Comparison of ENCODE assay signal across 21 cellular contexts in the genomic region with DNA sequence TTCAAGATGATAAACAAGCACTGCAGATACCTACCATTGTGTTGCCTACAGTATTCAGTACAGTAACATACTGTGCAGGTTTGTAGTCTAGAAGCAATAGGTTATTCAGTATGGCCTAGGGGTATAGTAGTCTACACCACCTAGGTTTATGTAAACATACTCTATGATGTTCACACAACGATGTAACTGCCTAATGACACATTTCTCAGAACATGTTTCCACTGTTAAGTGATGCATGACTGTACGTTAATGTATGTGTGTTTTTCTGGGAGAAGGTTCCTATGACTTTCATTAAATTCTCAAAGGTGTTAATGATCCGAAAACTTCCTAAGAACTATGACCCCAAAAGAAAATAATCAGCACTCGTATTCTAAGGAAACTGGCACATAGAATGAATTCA. TPM values are rescaled to one million over a fixed set of nuclear protein-coding genes. Genes with fewer than 3 reads are reported as not detected.
DNase-seq lines count a peak whose midpoint lies in the region; ATAC-seq and TF ChIP-seq lines count a peak whose summit lies in the region.
"Had no signal": no experiment of that assay in that cellular context is flagged by ENCODE, and none has a peak within 500 bp of the region (broad histone marks: within the 10 kb centered on the region; RNA-seq: fewer than 3 reads in every experiment).

No MANE protein-coding gene starts in this region.

- H3K27me3 Mint-ChIP-seq in stimulated activated memory B cell treated with anti-CD40 and anti-IgM and Interleukin-4, amounts not matched to agents 10 μg/mL and 1 μg/mL and 100 μg/mL, for 72 hours: no peaks in the 10 kb centered on the region

- 76% methylated on average over 4 of the region's 4 CpGs for WGBS in suprapubic skin

- H3K27ac ChIP-seq in suprapubic skin: no peak overlapping the region
- H3K27ac ChIP-seq: C4-2B, GM23248, HL-60, RWPE1 had no signal

- H3K27me3 ChIP-seq in NT2/D1 (ENCODE audit: insufficient read depth, insufficient read length) (no peaks in the 10 kb centered on the region), suprapubic skin (no peaks in the 10 kb centered on the region)

- no peak for TF ChIP-seq EP300 in suprapubic skin (IDR thresholded peaks at IDR 0.05)

- H3K4me1 ChIP-seq in NT2/D1 (ENCODE audit: insufficient read depth, insufficient read length) (peaks cover 2% of the 10 kb centered on the region), suprapubic skin (peaks cover 1% of the 10 kb centered on the region)

- no peak overlapping the region for H3K27ac Mint-ChIP-seq in stimulated activated memory B cell treated with anti-CD40 and anti-IgM and Interleukin-4, amounts not matched to agents 10 μg/mL and 1 μg/mL and 100 μg/mL, for 72 hours

- no peaks in the 10 kb centered on the region for H3K36me3 Mint-ChIP-seq in stimulated activated memory B cell treated with anti-CD40 and anti-IgM and Interleukin-4, amounts not matched to agents 10 μg/mL and 1 μg/mL and 100 μg/mL, for 72 hours

- peak; percentile 37 for DNase-seq in NCI-H748 (lab: John Stamatoyannopoulos, UW; ENCODE audit: unreplicated experiment)
- no peak for DNase-seq in NCI-H748 treated with DMSO at 0.1 percent for 48 hours (lab: John Stamatoyannopoulos, UW)
- DNase-seq in NCI-H146 (lab: John Stamatoyannopoulos, UW): peak; percentile 63
- no peak for DNase-seq in NT2/D1 (ENCODE audit: low read depth, low spot score)
- DNase-seq in left kidney (ENCODE audit: low read depth, low spot score): peak; percentile 42
- no peak for DNase-seq in NCI-H2196 treated with DMSO at 0.1 percent for 48 hours (lab: John Stamatoyannopoulos, UW; ENCODE audit: unreplicated experiment)
- DNase-seq in suprapubic skin (ENCODE audit: low spot score in 2 of 2): no peak
- DNase-seq: COR-L47, DMS53, GM23248, NCI-H1048, NCI-H187 treated with DMSO at 0.1 percent for 48 hours, NCI-H2227 treated with DMSO at 0.1 percent for 48 hours, OCI-M1, T-helper 1 cell had no signal

- no peaks in the 10 kb centered on the region for H3K4me1 Mint-ChIP-seq in stimulated activated memory B cell treated with anti-CD40 and anti-IgM and Interleukin-4, amounts not matched to agents 10 μg/mL and 1 μg/mL and 100 μg/mL, for 72 hours

- no peaks in the 10 kb centered on the region for H3K9me3 ChIP-seq in NT2/D1 (ENCODE audit: insufficient read depth, low read length)
- H3K9me3 ChIP-seq in suprapubic skin: no peaks in the 10 kb centered on the region

- no peak overlapping the region for H3K9ac ChIP-seq in NT2/D1 (ENCODE audit: insufficient read length, low read depth)
- H3K9ac ChIP-seq: GM23248 had no signal

- no peak for TF ChIP-seq POLR2A in suprapubic skin (IDR thresholded peaks at IDR 0.05)

- no peak overlapping the region for H3K4me3 Mint-ChIP-seq in stimulated activated memory B cell treated with anti-CD40 and anti-IgM and Interleukin-4, amounts not matched to agents 10 μg/mL and 1 μg/mL and 100 μg/mL, for 72 hours

- ATAC-seq in stimulated activated memory B cell treated with anti-CD40 and anti-IgM and Interleukin-4, amounts not matched to agents 10 μg/mL and 1 μg/mL and 100 μg/mL, for 72 hours: no peak
- ATAC-seq: GM12878, K562 had no signal

- H3K4me3 ChIP-seq in NT2/D1 (ENCODE audit: insufficient read length, low read depth) (peak overlapping the region; percentile 6), suprapubic skin (no peak overlapping the region)
- H3K4me3 ChIP-seq: GM12878, GM23248, K562 had no signal

- no peak for TF ChIP-seq CTCF in suprapubic skin (IDR thresholded peaks at IDR 0.05)

- H3K36me3 ChIP-seq in NT2/D1 (ENCODE audit: insufficient read depth, insufficient read length, low read length): no peaks in the 10 kb centered on the region
- no peaks in the 10 kb centered on the region for H3K36me3 ChIP-seq in suprapubic skin

- H3K9me3 Mint-ChIP-seq in stimulated activated memory B cell treated with anti-CD40 and anti-IgM and Interleukin-4, amounts not matched to agents 10 μg/mL and 1 μg/mL and 100 μg/mL, for 72 hours: no peaks in the 10 kb centered on the region

RNA-seq across cellular contexts. Expression of a gene that starts 20.9 kb away (rescaled TPM):
- 100 to 1,000 TPM; 258 to 369 (median 300) TPM for total RNA-seq in suprapubic skin

RNA-seq across cellular contexts. Expression of a gene that starts 44.2 kb away (rescaled TPM):
- total RNA-seq in suprapubic skin: 10 to 100 TPM in 3 of 4 donors, 1 to 10 TPM in 1; 8.8 to 22.4 (median 14.6) TPM

Comparison
In these comparisons a context has a peak if more than half of its experiments do, and no peak if none do; other contexts are left out.
1. DNase-seq: peak in NCI-H748 (single experiment), NCI-H146 (single experiment) and left kidney (single experiment); none in NCI-H748 treated with DMSO at 0.1 percent for 48 hours (single experiment), NT2/D1 (single experiment), NCI-H2196 treated with DMSO at 0.1 percent for 48 hours (single experiment) and suprapubic skin (0 of 2).